Comparison of ENCODE assay signal across 15 cellular contexts in genomic region chr10:78582540-78582939, GRCh38.
DNase-seq lines count a peak whose midpoint lies in the region; ATAC-seq and TF ChIP-seq lines count a peak whose summit lies in the region.
"Had no signal": no experiment of that assay in that cellular context is flagged by ENCODE, and none has a peak within 500 bp of the region (broad histone marks: within the 10 kb centered on the region; RNA-seq: fewer than 3 reads in every experiment).

No MANE protein-coding gene starts in this region.

- H3K9me3 Mint-ChIP-seq in dendritic cell treated with granulocyte-macrophage colony-stimulating factor and Interleukin-4, amounts not matched to agents 40 ng/mL and 50 ng/mL, for 4 days, result no peaks in the 10 kb centered on the region
- H3K9me3 Mint-ChIP-seq: CD8-positive, alpha-beta T cell; H9 had no signal

- H3K4me1 Mint-ChIP-seq in dendritic cell treated with granulocyte-macrophage colony-stimulating factor and Interleukin-4, amounts not matched to agents 40 ng/mL and 50 ng/mL, for 4 days (ENCODE audit: low read depth), result peaks cover 43% of the 10 kb centered on the region

- intact Hi-C loops in Right ventricle myocardium superior (cut with DNase I), result no loop called here
- intact Hi-C loops in right cardiac atrium (cut with DNase I), result no loop called here
- intact Hi-C loops in dendritic cell treated with granulocyte-macrophage colony-stimulating factor and Interleukin-4, amounts not matched to agents 40 ng/mL and 50 ng/mL, for 4 days (cut with micrococcal nuclease), result no loop called here
- intact Hi-C loops in uterus (cut with DNase I; ENCODE audit: low total_unique reads), result no loop called here

- H3K27ac Mint-ChIP-seq in dendritic cell treated with granulocyte-macrophage colony-stimulating factor and Interleukin-4, amounts not matched to agents 40 ng/mL and 50 ng/mL, for 4 days, result peak overlapping the region; percentile 8
- H3K27ac Mint-ChIP-seq: B cell; CD8-positive, alpha-beta T cell; H9 had no signal

- no peak for DNase-seq in Right ventricle myocardium superior
- DNase-seq in right cardiac atrium, result no peak
- peak; percentile 28 for DNase-seq in myocyte (ENCODE audit: low read depth)
- peak; percentile 7 to 9 for DNase-seq in uterus
- no peak for DNase-seq in stimulated activated CD4-positive, alpha-beta T cell treated with anti-CD3 and anti-CD28 coated beads, Interleukin-2, amount 100 ng/mL, for 48 hours
- DNase-seq: 8988T; Calu3; CD8-positive, alpha-beta T cell; DMS79 treated with DMSO at 0.1 percent for 48 hours; GF-D8; H9 had no signal

- no peaks in the 10 kb centered on the region for H3K27me3 ChIP-seq in right cardiac atrium (ENCODE audit: control insufficient read depth, insufficient read depth)
- no peaks in the 10 kb centered on the region for H3K27me3 ChIP-seq in uterus
- H3K27me3 ChIP-seq: BLaER1 treated with 17β-estradiol and CSF1 and Interleukin-3, amounts not matched to agents 10 nM and 100 nM had no signal

- no peak overlapping the region for H3K4me3 Mint-ChIP-seq in dendritic cell treated with granulocyte-macrophage colony-stimulating factor and Interleukin-4, amounts not matched to agents 40 ng/mL and 50 ng/mL, for 4 days
- H3K4me3 Mint-ChIP-seq: B cell; CD8-positive, alpha-beta T cell; H9 had no signal

- H3K4me1 ChIP-seq in right cardiac atrium (ENCODE audit: control insufficient read depth, insufficient read depth, low read length), result peaks cover 4% of the 10 kb centered on the region
- peaks cover 0 to 12% of the 10 kb centered on the region in 2 donors for H3K4me1 ChIP-seq in uterus

- H3K36me3 Mint-ChIP-seq in dendritic cell treated with granulocyte-macrophage colony-stimulating factor and Interleukin-4, amounts not matched to agents 40 ng/mL and 50 ng/mL, for 4 days (ENCODE audit: low read depth), result no peaks in the 10 kb centered on the region
- H3K36me3 Mint-ChIP-seq: CD8-positive, alpha-beta T cell had no signal

- no peak for TF ChIP-seq POLR2A in uterus (IDR thresholded peaks at IDR 0.05)

- H3K27me3 Mint-ChIP-seq in dendritic cell treated with granulocyte-macrophage colony-stimulating factor and Interleukin-4, amounts not matched to agents 40 ng/mL and 50 ng/mL, for 4 days, result peaks cover 32% of the 10 kb centered on the region

- H3K9me3 ChIP-seq in right cardiac atrium (ENCODE audit: control insufficient read depth, low read length) (no peaks in the 10 kb centered on the region), uterus (no peaks in the 10 kb centered on the region)
- H3K9me3 ChIP-seq: BLaER1 treated with 17β-estradiol and CSF1 and Interleukin-3, amounts not matched to agents 10 nM and 100 nM had no signal

- no peak overlapping the region for H3K27ac ChIP-seq in right cardiac atrium (ENCODE audit: low read length)
- H3K27ac ChIP-seq in uterus, result no peak overlapping the region
- H3K27ac ChIP-seq: BLaER1 treated with 17β-estradiol and CSF1 and Interleukin-3, amounts not matched to agents 10 nM and 100 nM had no signal

- no peaks in the 10 kb centered on the region for H3K36me3 ChIP-seq in uterus
- H3K36me3 ChIP-seq: BLaER1 treated with 17β-estradiol and CSF1 and Interleukin-3, amounts not matched to agents 10 nM and 100 nM had no signal

- no peak for TF ChIP-seq CTCF in uterus (IDR thresholded peaks at IDR 0.05)

- H3K4me3 ChIP-seq in right cardiac atrium (ENCODE audit: low read length) (no peak overlapping the region), uterus (no peak overlapping the region)
- H3K4me3 ChIP-seq: BLaER1 treated with 17β-estradiol and CSF1 and Interleukin-3, amounts not matched to agents 10 nM and 100 nM had no signal

- ATAC-seq in Right ventricle myocardium superior (ENCODE audit: poor library complexity) (peak; percentile 30), right cardiac atrium (no peak), HG02759 (IDR thresholded peaks at IDR 0.05; ENCODE audit: unreplicated experiment) (no peak)
- ATAC-seq: CD8-positive, alpha-beta T cell had no signal

Comparison
In these comparisons a context has a peak if more than half of its experiments do, and no peak if none do; other contexts are left out.
1. DNase-seq: peak in myocyte (single experiment) and uterus (2 of 2); none in Right ventricle myocardium superior (single experiment), right cardiac atrium (0 of 3) and stimulated activated CD4-positive, alpha-beta T cell treated with anti-CD3 and anti-CD28 coated beads, Interleukin-2, amount 100 ng/mL, for 48 hours (0 of 2).